ENCODE assay signal across 16 cellular contexts in the genomic region with DNA sequence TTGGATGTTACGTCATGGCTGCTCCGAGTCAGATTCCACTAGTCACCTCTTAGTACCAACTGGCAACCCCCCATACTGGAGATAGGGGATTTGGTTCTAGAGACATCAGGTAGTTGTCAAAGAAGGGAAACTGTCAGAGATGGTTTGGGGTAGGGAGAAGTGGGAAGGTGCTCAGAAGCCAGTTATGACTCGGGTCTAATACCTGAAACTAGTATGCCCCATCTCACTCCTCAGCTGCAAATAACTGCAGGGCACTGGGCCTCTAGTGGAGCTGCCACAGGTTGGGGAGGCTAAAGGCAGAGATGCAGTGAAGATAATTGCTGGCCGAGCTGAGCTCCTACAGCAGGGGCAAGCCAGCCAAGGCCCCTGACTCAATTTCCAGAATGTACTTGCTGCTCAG.
"Had no signal": no experiment of that assay in that cellular context is flagged by ENCODE, and none has a peak within 500 bp of the region (broad histone marks: within the 10 kb centered on the region; RNA-seq: fewer than 3 reads in every experiment).

No MANE protein-coding gene starts in this region.

- ATAC-seq: foreskin keratinocyte; left cardiac atrium; natural killer cell treated with Interleukin-12 subunit alpha and Interleukin-12 subunit beta and Interleukin-15 and Interleukin-18, amount 100 ng/mL, for 72 hours; pancreas had no signal

- FAIRE-seq: kidney, pancreas had no signal

- DNase-seq: effector CD4-positive, alpha-beta T cell; endodermal cell; erythroblast; foreskin keratinocyte; head of caudate nucleus; kidney; left cardiac atrium; left ventricle myocardium inferior; mesenchymal stem cell; midbrain; occipital lobe; pancreas; stimulated activated CD4-positive, alpha-beta T cell treated with anti-CD3 and anti-CD28 coated beads, Interleukin-2, amount 100 ng/mL, for 48 hours; stimulated activated naive CD4-positive, alpha-beta T cell treated with Interleukin-2 at 50 U/mL for 16 hours; trophoblast cell had no signal
